In genomic region chr5:67221487-67222242, GRCh38 we compare ENCODE assay signal across 9 cellular contexts. TPM values are rescaled to one million over a fixed set of nuclear protein-coding genes. Genes with fewer than 3 reads are reported as not detected.
A peak's percentile ranks its signal among the peaks of the same experiment; 100 is the strongest.
DNase-seq lines count a peak whose midpoint lies in the region; ATAC-seq and TF ChIP-seq lines count a peak whose summit lies in the region.
"Had no signal": no experiment of that assay in that cellular context is flagged by ENCODE, and none has a peak within 500 bp of the region (broad histone marks: within the 10 kb centered on the region; RNA-seq: fewer than 3 reads in every experiment).

No MANE protein-coding gene starts in this region.

- peak overlapping the region; percentile 79 for H3K27ac Mint-ChIP-seq in activated naive CD8-positive, alpha-beta T cell treated with anti-CD3 and anti-CD28 coated beads for 36 hours

- no peak overlapping the region for H3K9ac ChIP-seq in Loucy (ENCODE audit: low read depth, low read length, poor library complexity, severe bottlenecking)

- no peaks in the 10 kb centered on the region for H3F3A ChIP-seq in Loucy (ENCODE audit: low read depth)

- H3K9me3 ChIP-seq in Loucy (ENCODE audit: insufficient read depth, low read depth, low read length) (no peaks in the 10 kb centered on the region), transverse colon (no peaks in the 10 kb centered on the region)

- no peaks in the 10 kb centered on the region for H3K79me2 ChIP-seq in Loucy (ENCODE audit: insufficient read depth, low read length)

- in situ Hi-C loops in transverse colon (cut with MboI; ENCODE audit: low pct_ligation_motif_present in 1 of 4, low pct_unique_long_range_greater_than_20kb in 1 of 4, low sequenced_read_pairs in 3 of 4), result no loop called here

- H3K27ac ChIP-seq in transverse colon, result peak overlapping the region; percentile 0 to 39 (median 22)

- no peak for TF ChIP-seq EP300 in transverse colon (IDR thresholded peaks at IDR 0.05; ENCODE audit: low read depth)

- H3K4me3 ChIP-seq in Loucy (ENCODE audit: low read length, poor library complexity, severe bottlenecking) (peak overlapping the region; percentile 21), transverse colon (no peak overlapping the region)

- peak overlapping the region; percentile 13 for H3K4me3 Mint-ChIP-seq in activated naive CD8-positive, alpha-beta T cell treated with anti-CD3 and anti-CD28 coated beads for 36 hours

- peak; percentile 21 for DNase-seq in activated naive CD8-positive, alpha-beta T cell treated with anti-CD3 and anti-CD28 coated beads for 36 hours
- DNase-seq in transverse colon, result peak; percentile 19
- no peak for DNase-seq in NCI-H2196 treated with DMSO at 0.1 percent for 48 hours (lab: John Stamatoyannopoulos, UW; ENCODE audit: unreplicated experiment)
- DNase-seq in NCI-H2227 treated with DMSO at 0.1 percent for 48 hours (lab: John Stamatoyannopoulos, UW), result no peak
- DNase-seq in iPS-NIHi11 (ENCODE audit: low spot score), result no peak

- H4K20me1 ChIP-seq in Loucy (ENCODE audit: insufficient read depth, low read length, poor library complexity, severe bottlenecking), result no peaks in the 10 kb centered on the region

- TF ChIP-seq CTCF in Loucy (conservative IDR thresholded peaks at IDR 0.05; ENCODE audit: low read length) (no peak), transverse colon (IDR thresholded peaks at IDR 0.05) (no peak)

- H2AFZ ChIP-seq in Loucy (ENCODE audit: low read length), result no peak overlapping the region

- H3K27me3 Mint-ChIP-seq in activated naive CD8-positive, alpha-beta T cell treated with anti-CD3 and anti-CD28 coated beads for 36 hours, result no peaks in the 10 kb centered on the region

- TF ChIP-seq POLR2A in transverse colon (IDR thresholded peaks at IDR 0.05), result no peak

- H3K9me3 Mint-ChIP-seq in activated naive CD8-positive, alpha-beta T cell treated with anti-CD3 and anti-CD28 coated beads for 36 hours, result no peaks in the 10 kb centered on the region

- H3K9me2 ChIP-seq in Loucy (replicated peaks; ENCODE audit: low read depth, low read length), result no peaks in the 10 kb centered on the region

- ATAC-seq in GM18511 (IDR thresholded peaks at IDR 0.05; ENCODE audit: unreplicated experiment) (peak; percentile 91), GM21723 (IDR thresholded peaks at IDR 0.05; ENCODE audit: unreplicated experiment) (peak; percentile 94)

- 70 to 76% methylated on average over 7 to 9 of the region's 9 CpGs for WGBS in transverse colon (ENCODE audit: low coverage in 1 of 2), 2 donors

- H3K27me3 ChIP-seq in Loucy (ENCODE audit: insufficient read depth, low read length, poor library complexity, severe bottlenecking), result no peaks in the 10 kb centered on the region
- H3K27me3 ChIP-seq in transverse colon, result no peaks in the 10 kb centered on the region

- H3K4me1 Mint-ChIP-seq in activated naive CD8-positive, alpha-beta T cell treated with anti-CD3 and anti-CD28 coated beads for 36 hours, result peaks cover 44% of the 10 kb centered on the region

- H3K36me3 Mint-ChIP-seq in activated naive CD8-positive, alpha-beta T cell treated with anti-CD3 and anti-CD28 coated beads for 36 hours, result no peaks in the 10 kb centered on the region

- H3K36me3 ChIP-seq in Loucy (ENCODE audit: insufficient read depth, low read length), result no peaks in the 10 kb centered on the region
- no peaks in the 10 kb centered on the region for H3K36me3 ChIP-seq in transverse colon

- H3K4me2 ChIP-seq in Loucy (ENCODE audit: low read depth, low read length, poor library complexity, severe bottlenecking), result peak overlapping the region; percentile 38

- intact Hi-C loops in transverse colon (cut with DNase I; ENCODE audit: low total_unique reads), result no loop called here

- H3K4me1 ChIP-seq in Loucy (ENCODE audit: insufficient read depth, low read length, poor library complexity, severe bottlenecking) (peaks cover 23% of the 10 kb centered on the region), transverse colon (peaks cover 0 to 7% (median 2%) of the 10 kb centered on the region in 4 donors)

RNA-seq across cellular contexts. Expression of gene CD180, which starts 25.1 kb away (rescaled TPM):
- under 1 TPM in 1 of 2 experiments, not detected in 1; 0.04 TPM for total RNA-seq in activated naive CD8-positive, alpha-beta T cell treated with anti-CD3 and anti-CD28 coated beads for 36 hours
- 1 to 10 TPM in 2 of 4 donors, under 1 TPM in 1, not detected in 1; 0.82 to 5.2 (median 2.6) TPM for total RNA-seq in transverse colon
- total RNA-seq: endothelial cell of umbilical vein had no signal

Comparison
In these comparisons a context has a peak if more than half of its experiments do, and no peak if none do; other contexts are left out.
1. DNase-seq: peak in activated naive CD8-positive, alpha-beta T cell treated with anti-CD3 and anti-CD28 coated beads for 36 hours (single experiment) and transverse colon (single experiment); none in NCI-H2196 treated with DMSO at 0.1 percent for 48 hours (single experiment), NCI-H2227 treated with DMSO at 0.1 percent for 48 hours (single experiment) and iPS-NIHi11 (single experiment).